ENCODE assay signal across 1 cellular context in genomic region chr12:31300783-31301182, GRCh38.
TF ChIP-seq lines count a peak whose summit lies in the region.

No MANE protein-coding gene starts in this region.

TF ChIP-seq in WTC11, 78 proteins besides CTCF, POLR2A, EP300 and RAD21:
- TF ChIP-seq ARID4B (CRISPR knock-in tag; IDR thresholded peaks at IDR 0.05; ENCODE audit: borderline replicate concordance) (no peak), SOX15 (CRISPR knock-in tag; IDR thresholded peaks at IDR 0.05) (no peak), ZNF219 (CRISPR knock-in tag; IDR thresholded peaks at IDR 0.05; ENCODE audit: borderline replicate concordance) (no peak), STAT6 (CRISPR knock-in tag; conservative IDR thresholded peaks at IDR 0.05; ENCODE audit: low read depth) (no peak), SP1 (CRISPR knock-in tag; conservative IDR thresholded peaks at IDR 0.05) (no peak), ATF1 (CRISPR knock-in tag; IDR thresholded peaks at IDR 0.05) (no peak), JUN (CRISPR knock-in tag; IDR thresholded peaks at IDR 0.05) (no peak), ZNF416 (CRISPR knock-in tag; IDR thresholded peaks at IDR 0.05) (no peak), NFATC4 (CRISPR knock-in tag; IDR thresholded peaks at IDR 0.05) (no peak), CREB1 (CRISPR knock-in tag; IDR thresholded peaks at IDR 0.05) (no peak), ZNF532 (CRISPR knock-in tag; IDR thresholded peaks at IDR 0.05; ENCODE audit: borderline replicate concordance) (no peak), ESRRA (CRISPR knock-in tag; IDR thresholded peaks at IDR 0.05; ENCODE audit: borderline replicate concordance) (no peak), ETV6 (CRISPR knock-in tag; IDR thresholded peaks at IDR 0.05) (no peak), NR2C2 (CRISPR knock-in tag; IDR thresholded peaks at IDR 0.05) (no peak), IRF1 (CRISPR knock-in tag; IDR thresholded peaks at IDR 0.05) (no peak), GRHL2 (CRISPR knock-in tag; IDR thresholded peaks at IDR 0.05; ENCODE audit: insufficient replicate concordance, severe bottlenecking) (no peak), SMAD4 (CRISPR knock-in tag; IDR thresholded peaks at IDR 0.05) (no peak)
- TF ChIP-seq, protein P1, sequence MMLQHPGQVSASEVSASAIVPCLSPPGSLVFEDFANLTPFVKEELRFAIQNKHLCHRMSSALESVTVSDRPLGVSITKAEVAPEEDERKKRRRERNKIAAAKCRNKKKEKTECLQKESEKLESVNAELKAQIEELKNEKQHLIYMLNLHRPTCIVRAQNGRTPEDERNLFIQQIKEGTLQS (CRISPR knock-in tag; conservative IDR thresholded peaks at IDR 0.05), result no peak
- TF ChIP-seq, protein P2, sequence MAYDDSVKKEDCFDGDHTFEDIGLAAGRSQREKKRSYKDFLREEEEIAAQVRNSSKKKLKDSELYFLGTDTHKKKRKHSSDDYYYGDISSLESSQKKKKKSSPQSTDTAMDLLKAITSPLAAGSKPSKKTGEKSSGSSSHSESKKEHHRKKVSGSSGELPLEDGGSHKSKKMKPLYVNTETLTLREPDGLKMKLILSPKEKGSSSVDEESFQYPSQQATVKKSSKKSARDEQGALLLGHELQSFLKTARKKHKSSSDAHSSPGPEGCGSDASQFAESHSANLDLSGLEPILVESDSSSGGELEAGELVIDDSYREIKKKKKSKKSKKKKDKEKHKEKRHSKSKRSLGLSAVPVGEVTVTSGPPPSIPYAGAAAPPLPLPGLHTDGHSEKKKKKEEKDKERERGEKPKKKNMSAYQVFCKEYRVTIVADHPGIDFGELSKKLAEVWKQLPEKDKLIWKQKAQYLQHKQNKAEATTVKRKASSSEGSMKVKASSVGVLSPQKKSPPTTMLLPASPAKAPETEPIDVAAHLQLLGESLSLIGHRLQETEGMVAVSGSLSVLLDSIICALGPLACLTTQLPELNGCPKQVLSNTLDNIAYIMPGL (CRISPR knock-in tag; IDR thresholded peaks at IDR 0.05), result no peak
